ENCODE assay signal across 14 cellular contexts in genomic region chr7:134705716-134706115, GRCh38.
"Had no signal": no experiment of that assay in that cellular context is flagged by ENCODE, and none has a peak within 500 bp of the region (broad histone marks: within the 10 kb centered on the region; RNA-seq: fewer than 3 reads in every experiment).

No MANE protein-coding gene starts in this region.

- H3K27me3 Mint-ChIP-seq: stimulated activated naive CD8-positive, alpha-beta T cell treated with anti-CD3 and anti-CD28 coated beads, Interleukin-15, Interleukin-2, amounts not matched to agents 100 ng/mL and 50 ng/mL, for 24 hours had no signal

- H3K4me2 ChIP-seq: hepatocyte had no signal

- H3K27ac Mint-ChIP-seq: activated naive CD4-positive, alpha-beta T cell treated with anti-CD3 and anti-CD28 coated beads, Interleukin-2, amount 50 U/mL, for 72 hours; activated T-helper 1 cell treated with anti-CD3 and anti-CD28 coated beads, Interleukin-12 subunit alpha, Interleukin-12 subunit beta, Interleukin-2, Interleukin-4 antibody, amounts not matched to agents 30 ng/mL and 10 ng/mL and 1 ng/mL, durations not matched to agents 14 hours and 24 hours and 36 hours; endodermal cell; stimulated activated naive CD8-positive, alpha-beta T cell treated with anti-CD3 and anti-CD28 coated beads, Interleukin-15, Interleukin-2, amounts not matched to agents 100 ng/mL and 50 ng/mL, for 24 hours had no signal

- ATAC-seq: activated naive CD4-positive, alpha-beta T cell treated with anti-CD3 and anti-CD28 coated beads, Interleukin-2, amount 50 U/mL, for 72 hours; right cardiac atrium had no signal

- H3K36me3 Mint-ChIP-seq: activated naive CD4-positive, alpha-beta T cell treated with anti-CD3 and anti-CD28 coated beads, Interleukin-2, amount 50 U/mL, for 72 hours had no signal

- H3K4me3 Mint-ChIP-seq: activated T-helper 1 cell treated with anti-CD3 and anti-CD28 coated beads, Interleukin-12 subunit alpha, Interleukin-12 subunit beta, Interleukin-2, Interleukin-4 antibody, amounts not matched to agents 30 ng/mL and 10 ng/mL and 1 ng/mL, durations not matched to agents 14 hours and 24 hours and 36 hours; endodermal cell; nephron; stimulated activated naive CD8-positive, alpha-beta T cell treated with anti-CD3 and anti-CD28 coated beads, Interleukin-15, Interleukin-2, amounts not matched to agents 100 ng/mL and 50 ng/mL, for 24 hours had no signal

- H3K79me2 ChIP-seq: hepatocyte had no signal

- H3K27ac ChIP-seq: epithelial cell of prostate, hepatocyte, VCaP had no signal

- DNase-seq: activated CD4-positive, CD25-positive, alpha-beta regulatory T cell treated with anti-CD3 and anti-CD28 coated beads, Interleukin-2, amount 50 U/mL, for 72 hours; activated gamma-delta T cell treated with Interleukin-2 at 50 U/mL for 16 hours; endodermal cell; right cardiac atrium; SW 1271; T-helper 2 cell had no signal

- H2AFZ ChIP-seq: hepatocyte had no signal

- H3K9me3 Mint-ChIP-seq: activated naive CD4-positive, alpha-beta T cell treated with anti-CD3 and anti-CD28 coated beads, Interleukin-2, amount 50 U/mL, for 72 hours; activated T-helper 1 cell treated with anti-CD3 and anti-CD28 coated beads, Interleukin-12 subunit alpha, Interleukin-12 subunit beta, Interleukin-2, Interleukin-4 antibody, amounts not matched to agents 30 ng/mL and 10 ng/mL and 1 ng/mL, durations not matched to agents 14 hours and 24 hours and 36 hours; endodermal cell; nephron; stimulated activated naive CD8-positive, alpha-beta T cell treated with anti-CD3 and anti-CD28 coated beads, Interleukin-15, Interleukin-2, amounts not matched to agents 100 ng/mL and 50 ng/mL, for 24 hours had no signal

- H3K4me3 ChIP-seq: hepatocyte, skin epidermis had no signal

- H3K27me3 ChIP-seq: hepatocyte had no signal
